In the genomic region with DNA sequence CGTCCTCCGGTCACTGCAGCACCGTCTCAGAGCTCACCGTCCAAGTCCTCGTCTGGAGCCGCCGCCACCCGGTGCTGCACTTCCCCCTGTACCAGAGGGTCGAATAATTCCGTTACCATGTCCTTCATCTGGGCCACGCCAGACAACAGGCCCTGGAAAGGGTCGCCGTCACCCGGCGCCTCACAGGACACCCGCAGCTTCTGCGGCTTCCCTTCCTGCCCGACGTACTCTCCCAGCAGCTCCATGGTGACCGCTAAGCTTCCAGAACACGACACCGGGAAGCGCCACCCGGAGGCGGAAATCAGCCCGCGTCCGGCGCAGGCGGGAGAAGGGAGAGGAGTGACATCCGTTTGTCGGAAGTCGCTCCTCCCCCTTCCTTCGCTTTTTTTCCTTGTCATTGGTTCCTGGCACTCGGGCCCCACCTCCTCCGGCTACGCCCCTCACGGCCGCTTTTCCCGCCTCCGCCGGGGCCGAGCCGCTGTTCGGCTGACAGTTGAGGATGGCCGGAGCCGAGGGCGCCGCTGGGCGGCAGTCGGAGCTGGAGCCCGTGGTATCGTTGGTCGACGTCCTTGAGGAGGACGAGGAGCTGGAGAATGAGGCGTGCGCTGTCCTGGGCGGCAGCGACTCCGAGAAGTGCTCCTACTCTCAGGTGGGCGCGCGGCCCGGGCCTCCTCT, we compare ENCODE assay signal across 8 cellular contexts. TPM values are rescaled to one million over a fixed set of nuclear protein-coding genes. Genes with fewer than 3 reads are reported as not detected.
DNase-seq lines count a peak whose midpoint lies in the region; ATAC-seq and TF ChIP-seq lines count a peak whose summit lies in the region.

A gene with protein sequence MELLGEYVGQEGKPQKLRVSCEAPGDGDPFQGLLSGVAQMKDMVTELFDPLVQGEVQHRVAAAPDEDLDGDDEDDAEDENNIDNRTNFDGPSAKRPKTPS (minus strand): TSS at position 273 of the 675 bp plus-strand sequence. CDS start 28 bp downstream, at position 245.
A gene with protein sequence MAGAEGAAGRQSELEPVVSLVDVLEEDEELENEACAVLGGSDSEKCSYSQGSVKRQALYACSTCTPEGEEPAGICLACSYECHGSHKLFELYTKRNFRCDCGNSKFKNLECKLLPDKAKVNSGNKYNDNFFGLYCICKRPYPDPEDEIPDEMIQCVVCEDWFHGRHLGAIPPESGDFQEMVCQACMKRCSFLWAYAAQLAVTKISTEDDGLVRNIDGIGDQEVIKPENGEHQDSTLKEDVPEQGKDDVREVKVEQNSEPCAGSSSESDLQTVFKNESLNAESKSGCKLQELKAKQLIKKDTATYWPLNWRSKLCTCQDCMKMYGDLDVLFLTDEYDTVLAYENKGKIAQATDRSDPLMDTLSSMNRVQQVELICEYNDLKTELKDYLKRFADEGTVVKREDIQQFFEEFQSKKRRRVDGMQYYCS (plus strand): TSS at position 464 of the 675 bp plus-strand sequence. CDS start 36 bp downstream, at position 500.

- peaks cover 33% of the 10 kb centered on the region for H3K36me3 Mint-ChIP-seq in activated T-helper 2 cell treated with anti-CD3 and anti-CD28 coated beads, Interferon-gamma antibody, Interleukin-2, Interleukin-4, amounts not matched to agents 10 μg/mL and 5 μg/mL and 100 μg/mL, durations not matched to agents 14 hours and 24 hours and 36 hours (ENCODE audit: low read depth)
- H3K36me3 Mint-ChIP-seq in natural killer cell: no peaks in the 10 kb centered on the region

- H3K9me3 Mint-ChIP-seq in activated T-helper 2 cell treated with anti-CD3 and anti-CD28 coated beads, Interferon-gamma antibody, Interleukin-2, Interleukin-4, amounts not matched to agents 10 μg/mL and 5 μg/mL and 100 μg/mL, durations not matched to agents 14 hours and 24 hours and 36 hours: no peaks in the 10 kb centered on the region
- H3K9me3 Mint-ChIP-seq in natural killer cell: no peaks in the 10 kb centered on the region

- peaks cover 25% of the 10 kb centered on the region for H3K4me1 Mint-ChIP-seq in activated T-helper 2 cell treated with anti-CD3 and anti-CD28 coated beads, Interferon-gamma antibody, Interleukin-2, Interleukin-4, amounts not matched to agents 10 μg/mL and 5 μg/mL and 100 μg/mL, durations not matched to agents 14 hours and 24 hours and 36 hours (ENCODE audit: low read depth)
- peaks cover 27 to 43% of the 10 kb centered on the region in 2 donors for H3K4me1 Mint-ChIP-seq in natural killer cell

- TF ChIP-seq CTCF in RWPE2 (IDR thresholded peaks at IDR 0.05; ENCODE audit: poor library complexity, severe bottlenecking) (no peak), fibroblast of mammary gland (conservative IDR thresholded peaks at IDR 0.05; ENCODE audit: control insufficient read depth, insufficient read depth, low read depth, low read length) (no peak), natural killer cell (IDR thresholded peaks at IDR 0.05) (peak; percentile 11)

- peak within 1 kb of the TSS; percentile 61 for H3K27ac ChIP-seq in RWPE2 (ENCODE audit: poor library complexity, severe bottlenecking)

- peak within 1 kb of the TSS; percentile 98 for H3K27ac Mint-ChIP-seq in activated T-helper 2 cell treated with anti-CD3 and anti-CD28 coated beads, Interferon-gamma antibody, Interleukin-2, Interleukin-4, amounts not matched to agents 10 μg/mL and 5 μg/mL and 100 μg/mL, durations not matched to agents 14 hours and 24 hours and 36 hours
- H3K27ac Mint-ChIP-seq in natural killer cell: peak within 1 kb of the TSS; percentile 92 to 93

- peaks cover 43% of the 10 kb centered on the region for H3K36me3 ChIP-seq in RWPE2 (ENCODE audit: low read depth)

- H3K4me1 ChIP-seq in RWPE2 (ENCODE audit: insufficient read depth, poor library complexity, severe bottlenecking): no peaks in the 10 kb centered on the region

- H3K4me3 ChIP-seq in RWPE2 (ENCODE audit: severe bottlenecking) (peak within 1 kb of the TSS; percentile 63), fibroblast of mammary gland (ENCODE audit: control insufficient read depth, low read depth, low read length) (peak within 1 kb of the TSS; percentile 89)

- H3K4me3 Mint-ChIP-seq in activated T-helper 2 cell treated with anti-CD3 and anti-CD28 coated beads, Interferon-gamma antibody, Interleukin-2, Interleukin-4, amounts not matched to agents 10 μg/mL and 5 μg/mL and 100 μg/mL, durations not matched to agents 14 hours and 24 hours and 36 hours (ENCODE audit: low read depth): peak within 1 kb of the TSS; percentile 100
- peak within 1 kb of the TSS; percentile 96 for H3K4me3 Mint-ChIP-seq in natural killer cell

- H3K27me3 Mint-ChIP-seq in activated T-helper 2 cell treated with anti-CD3 and anti-CD28 coated beads, Interferon-gamma antibody, Interleukin-2, Interleukin-4, amounts not matched to agents 10 μg/mL and 5 μg/mL and 100 μg/mL, durations not matched to agents 14 hours and 24 hours and 36 hours (ENCODE audit: low read depth): no peaks in the 10 kb centered on the region
- H3K27me3 Mint-ChIP-seq in natural killer cell (ENCODE audit: low read depth in 2 of 2): no peaks in the 10 kb centered on the region

- intact Hi-C loops in activated T-helper 2 cell treated with anti-CD3 and anti-CD28 coated beads, Interferon-gamma antibody, Interleukin-2, Interleukin-4, amounts not matched to agents 10 μg/mL and 5 μg/mL and 100 μg/mL, durations not matched to agents 14 hours and 24 hours and 36 hours (cut with micrococcal nuclease): loop anchor here (1.0 kb wide), 2 partner anchors 22 to 126 kb away; partner anchors contain the start of genes BTBD7 and LYSET
- intact Hi-C loops in natural killer cell (cut with micrococcal nuclease): loop anchor here (1.0 kb wide), 1 partner anchor 22 kb away; the partner anchor contains the start of gene LYSET

- no peaks in the 10 kb centered on the region for H3K9me3 ChIP-seq in RWPE2 (ENCODE audit: severe bottlenecking)

- DNase-seq in ELR (ENCODE audit: low read depth) (peak; percentile 99), H4 (ENCODE audit: low spot score) (peak; percentile 97), LoVo (ENCODE audit: low spot score) (peak; percentile 97), RWPE2 (ENCODE audit: low spot score) (peak; percentile 98), fibroblast of mammary gland (ENCODE audit: low read depth) (peak; percentile 96), natural killer cell (peak; percentile 79)
- DNase-seq in activated T-helper 2 cell treated with anti-CD3 and anti-CD28 coated beads, Interferon-gamma antibody, Interleukin-2, Interleukin-4, amounts not matched to agents 10 μg/mL and 5 μg/mL and 100 μg/mL, durations not matched to agents 14 hours and 24 hours and 36 hours (ENCODE audit: low spot score): peak; percentile 89
- DNase-seq in stimulated activated naive CD4-positive, alpha-beta T cell treated with Interleukin-2 at 50 U/mL for 16 hours (lab: John Stamatoyannopoulos, UW): peak; percentile 87

- ATAC-seq in RWPE2 (ENCODE audit: low read depth) (peak; percentile 92), natural killer cell (peak; percentile 95 to 98 (median 96))

- no peaks in the 10 kb centered on the region for H3K27me3 ChIP-seq in RWPE2 (ENCODE audit: insufficient read depth, poor library complexity, severe bottlenecking)

RNA-seq across cellular contexts. Expression of the first gene that starts in this region (rescaled TPM):
- total RNA-seq in H4 (2014; rRNA removed; shearing (Covaris generic)): 28.8 and 34.8 TPM in 2 replicates
- 13.4 and 15.2 TPM in 2 replicates for total RNA-seq in activated T-helper 2 cell treated with anti-CD3 and anti-CD28 coated beads, Interferon-gamma antibody, Interleukin-2, Interleukin-4, amounts not matched to agents 10 μg/mL and 5 μg/mL and 100 μg/mL, durations not matched to agents 14 hours and 24 hours and 36 hours
- 1 to 10 TPM; 3.2 to 6.6 (median 5.2) TPM for total RNA-seq in natural killer cell

RNA-seq across cellular contexts. Expression of the second gene that starts in this region (rescaled TPM):
- total RNA-seq in H4 (2014; rRNA removed; shearing (Covaris generic)): 28.4 and 39.5 TPM in 2 replicates
- total RNA-seq in activated T-helper 2 cell treated with anti-CD3 and anti-CD28 coated beads, Interferon-gamma antibody, Interleukin-2, Interleukin-4, amounts not matched to agents 10 μg/mL and 5 μg/mL and 100 μg/mL, durations not matched to agents 14 hours and 24 hours and 36 hours: 30.9 and 32.9 TPM in 2 replicates
- total RNA-seq in natural killer cell: 10 to 100 TPM; 17.0 to 23.4 (median 18.6) TPM

Comparison
In these comparisons a context has a peak if more than half of its experiments do, and no peak if none do; other contexts are left out.
1. Peak in every context shown above with its lines: DNase-seq, ATAC-seq, H3K4me3 ChIP-seq and H3K27ac ChIP-seq.